ENCODE assay signal across 8 cellular contexts in genomic region chr12:120534703-120535655, GRCh38. TPM values are rescaled to one million over a fixed set of nuclear protein-coding genes. Genes with fewer than 3 reads are reported as not detected.
DNase-seq lines count a peak whose midpoint lies in the region; ATAC-seq and TF ChIP-seq lines count a peak whose summit lies in the region.

No MANE protein-coding gene starts in this region.

- H3K36me3 ChIP-seq in Peyer's patch (no peaks in the 10 kb centered on the region), ovary (no peaks in the 10 kb centered on the region)

- H3K9me3 ChIP-seq in Peyer's patch (no peaks in the 10 kb centered on the region), ovary (no peaks in the 10 kb centered on the region)

- H3K4me1 ChIP-seq in Peyer's patch (peaks cover 6 to 46% (median 19%) of the 10 kb centered on the region in 4 donors), foreskin keratinocyte (peaks cover 30% of the 10 kb centered on the region), ovary (ENCODE audit: insufficient read depth) (peaks cover 24% of the 10 kb centered on the region)

- TF ChIP-seq POLR2A in Peyer's patch (IDR thresholded peaks at IDR 0.05) (peak in 1 of 2 donors; percentile 7), ovary (IDR thresholded peaks at IDR 0.05) (no peak)

- 1 to 3% (median 2%) methylated on average over 38 to 52 of the region's 52 CpGs for WGBS in ovary, 3 donors

- intact Hi-C loops in ovary (cut with DNase I): no loop called here

- H3K4me3 ChIP-seq in Peyer's patch (peak overlapping the region; percentile 81 to 96 (median 88)), ovary (peak overlapping the region; percentile 81)

- no peak for TF ChIP-seq EP300 in ovary (IDR thresholded peaks at IDR 0.05)

- peak in 1 of 6 experiments; percentile 16 for TF ChIP-seq CTCF in Peyer's patch (IDR thresholded peaks at IDR 0.05)
- no peak for TF ChIP-seq CTCF in foreskin keratinocyte (conservative IDR thresholded peaks at IDR 0.05)
- TF ChIP-seq CTCF in ovary (IDR thresholded peaks at IDR 0.05): no peak

- peak; percentile 82 for DNase-seq in AG08396 (ENCODE audit: low spot score)
- peak; percentile 41 to 73 (median 65) for DNase-seq in Peyer's patch
- peak; percentile 39 for DNase-seq in activated effector memory CD4-positive, alpha-beta T cell treated with Interleukin-2 at 50 U/mL for 16 hours
- DNase-seq in foreskin keratinocyte: peak; percentile 22 to 67
- peak in 4 of 5 donors; percentile 31 to 61 (median 54) for DNase-seq in ovary
- DNase-seq in Ammon's horn (ENCODE audit: low spot score): no peak

- ATAC-seq in GM18907 (IDR thresholded peaks at IDR 0.05; ENCODE audit: unreplicated experiment): peak; percentile 47
- peak; percentile 63 for ATAC-seq in HG03354 (IDR thresholded peaks at IDR 0.05; ENCODE audit: poor library complexity, severe bottlenecking, unreplicated experiment)
- peak; percentile 70 for ATAC-seq in foreskin keratinocyte

- H3K27me3 ChIP-seq in Peyer's patch: no peaks in the 10 kb centered on the region
- H3K27me3 ChIP-seq in foreskin keratinocyte: no peaks in the 10 kb centered on the region
- H3K27me3 ChIP-seq in ovary: no peaks in the 10 kb centered on the region

- H3K27ac ChIP-seq in Peyer's patch (peak overlapping the region; percentile 91 to 98 (median 94)), foreskin keratinocyte (peak overlapping the region; percentile 88), ovary (peak overlapping the region; percentile 70 to 76)

RNA-seq across cellular contexts. Expression of gene RNF10, which starts 0.8 kb away (rescaled TPM):
- total RNA-seq in Peyer's patch (100 to 1,000 TPM; 220 to 375 (median 305) TPM), foreskin keratinocyte (85.9 and 87.1 TPM in 2 replicates), ovary (100 to 1,000 TPM in 5 of 7 donors, 10 to 100 TPM in 2; 59.7 to 190 (median 136) TPM)
- polyA plus RNA-seq in foreskin keratinocyte (95.3 and 100.0 TPM in 2 replicates), ovary (100 to 1,000 TPM in 1 of 2 donors, 10 to 100 TPM in 1; 91.3 to 184 TPM)

RNA-seq across cellular contexts. Expression of gene COQ5, which starts 6.0 kb away (rescaled TPM):
- total RNA-seq in Peyer's patch: 10 to 100 TPM; 22.6 to 40.4 (median 28.6) TPM
- total RNA-seq in foreskin keratinocyte: 29.2 and 33.0 TPM in 2 replicates
- polyA plus RNA-seq in foreskin keratinocyte: 29.1 and 34.7 TPM in 2 replicates
- total RNA-seq in ovary: 10 to 100 TPM; 20.7 to 34.0 (median 22.1) TPM
- 10 to 100 TPM; 24.9 to 32.7 TPM for polyA plus RNA-seq in ovary

RNA-seq across cellular contexts. Expression of gene DYNLL1, which starts 39.1 kb away (rescaled TPM):
- total RNA-seq in Peyer's patch (100 to 1,000 TPM; 128 to 212 (median 199) TPM), foreskin keratinocyte (515 and 550 TPM in 2 replicates), ovary (100 to 1,000 TPM in 6 of 7 donors, 10 to 100 TPM in 1; 92.9 to 317 (median 256) TPM)
- polyA plus RNA-seq in foreskin keratinocyte (854 and 875 TPM in 2 replicates), ovary (100 to 1,000 TPM; 249 to 522 TPM)

RNA-seq across cellular contexts. Expression of gene POP5, which starts 46.2 kb away (rescaled TPM):
- total RNA-seq in Peyer's patch (10 to 100 TPM; 22.5 to 75.9 (median 48.8) TPM), foreskin keratinocyte (60.7 and 65.4 TPM in 2 replicates), ovary (10 to 100 TPM; 13.6 to 29.5 (median 22.5) TPM)
- polyA plus RNA-seq in foreskin keratinocyte (75.7 and 81.4 TPM in 2 replicates), ovary (10 to 100 TPM; 25.7 to 39.4 TPM)
